Comparison of ENCODE assay signal across 27 cellular contexts in genomic region chr4:165725352-165725751, GRCh38.
"Had no signal": no experiment of that assay in that cellular context is flagged by ENCODE, and none has a peak within 500 bp of the region (broad histone marks: within the 10 kb centered on the region; RNA-seq: fewer than 3 reads in every experiment).

No MANE protein-coding gene starts in this region.

- H3K4me3 ChIP-seq: pancreas, prostate gland, skin epidermis, suprapubic skin, testis, tibial artery, transverse colon, upper lobe of right lung, uterus had no signal

- H3K36me3 Mint-ChIP-seq: naive thymus-derived CD4-positive, alpha-beta T cell; stimulated activated effector memory CD8-positive, alpha-beta T cell treated with anti-CD3 and anti-CD28 coated beads, Interleukin-12 subunit alpha, Interleukin-12 subunit beta, amount 100 ng/mL, for 72 hours; type B pancreatic cell had no signal

- H3K4me3 Mint-ChIP-seq: naive thymus-derived CD4-positive, alpha-beta T cell; natural killer cell; nephron progenitor cell; neural crest cell; stimulated activated effector memory CD8-positive, alpha-beta T cell treated with anti-CD3 and anti-CD28 coated beads, Interleukin-12 subunit alpha, Interleukin-12 subunit beta, amount 100 ng/mL, for 72 hours; stimulated activated naive CD8-positive, alpha-beta T cell treated with anti-CD3 and anti-CD28 coated beads, Interleukin-15, amount 100 ng/mL, for 72 hours; type B pancreatic cell had no signal

- H3K9me3 Mint-ChIP-seq: nephron progenitor cell had no signal

- H3K27ac ChIP-seq: neutrophil, pancreas, prostate gland, skin epidermis, suprapubic skin, testis, tibial artery, transverse colon, upper lobe of right lung, uterus had no signal

- H3K4me1 Mint-ChIP-seq: naive thymus-derived CD4-positive, alpha-beta T cell; natural killer cell; nephron progenitor cell; stimulated activated effector memory CD8-positive, alpha-beta T cell treated with anti-CD3 and anti-CD28 coated beads, Interleukin-12 subunit alpha, Interleukin-12 subunit beta, amount 100 ng/mL, for 72 hours; stimulated activated naive CD8-positive, alpha-beta T cell treated with anti-CD3 and anti-CD28 coated beads, Interleukin-15, amount 100 ng/mL, for 72 hours had no signal

- ATAC-seq: naive thymus-derived CD4-positive, alpha-beta T cell; natural killer cell; pancreas; right cardiac atrium; sciatic nerve; stimulated activated effector memory CD8-positive, alpha-beta T cell treated with anti-CD3 and anti-CD28 coated beads, Interleukin-12 subunit alpha, Interleukin-12 subunit beta, amount 100 ng/mL, for 72 hours; stimulated activated naive CD8-positive, alpha-beta T cell treated with anti-CD3 and anti-CD28 coated beads, Interleukin-15, amount 100 ng/mL, for 72 hours; stimulated activated naive CD8-positive, alpha-beta T cell treated with anti-CD3 and anti-CD28 coated beads, Interleukin-15, Interleukin-2, amounts not matched to agents 100 U/mL and 50 U/mL, for 24 hours; upper lobe of right lung had no signal

- H3K4me1 ChIP-seq: prostate gland, testis, transverse colon, upper lobe of right lung, uterus had no signal

- H3K36me3 ChIP-seq: neutrophil, pancreas, prostate gland, suprapubic skin, tibial artery, transverse colon, upper lobe of right lung, uterus had no signal

- H3K27me3 ChIP-seq: neutrophil, pancreas, suprapubic skin, testis, tibial artery, transverse colon, upper lobe of right lung, uterus had no signal

- H3K27ac Mint-ChIP-seq: naive thymus-derived CD4-positive, alpha-beta T cell; natural killer cell; nephron progenitor cell; stimulated activated effector memory CD8-positive, alpha-beta T cell treated with anti-CD3 and anti-CD28 coated beads, Interleukin-12 subunit alpha, Interleukin-12 subunit beta, amount 100 ng/mL, for 72 hours; stimulated activated naive CD8-positive, alpha-beta T cell treated with anti-CD3 and anti-CD28 coated beads, Interleukin-15, amount 100 ng/mL, for 72 hours; type B pancreatic cell had no signal

- H3K27me3 Mint-ChIP-seq: stimulated activated naive CD8-positive, alpha-beta T cell treated with anti-CD3 and anti-CD28 coated beads, Interleukin-15, amount 100 ng/mL, for 72 hours; type B pancreatic cell had no signal

- FAIRE-seq: pancreas had no signal

- DNase-seq: naive thymus-derived CD4-positive, alpha-beta T cell; natural killer cell; nephron progenitor cell; nucleus accumbens; pancreas; right cardiac atrium; stimulated activated CD4-positive, alpha-beta T cell treated with anti-CD3 and anti-CD28 coated beads, Interleukin-15, amount 100 ng/mL, for 24 hours; stimulated activated CD4-positive, alpha-beta T cell treated with anti-CD3 and anti-CD28 coated beads, Interleukin-2, amount 100 ng/mL, for 24 hours; stimulated activated CD4-positive, alpha-beta T cell treated with anti-CD3 and anti-CD28 coated beads, Interleukin-2, amount 100 ng/mL, for 48 hours; stimulated activated CD4-positive, alpha-beta T cell treated with anti-CD3 and anti-CD28 coated beads, Interleukin-4, amount 100 ng/mL, for 24 hours; stimulated activated naive CD4-positive, alpha-beta T cell; stimulated activated naive CD8-positive, alpha-beta T cell treated with anti-CD3 and anti-CD28 coated beads, Interleukin-15, amount 100 ng/mL, for 72 hours; stimulated activated naive CD8-positive, alpha-beta T cell treated with anti-CD3 and anti-CD28 coated beads, Interleukin-15, Interleukin-2, amounts not matched to agents 100 U/mL and 50 U/mL, for 24 hours; substantia nigra; testis; tibial artery; transverse colon; upper lobe of right lung; uterus had no signal

- H3K9me3 ChIP-seq: neutrophil, pancreas, prostate gland, suprapubic skin, testis, tibial artery, transverse colon, upper lobe of right lung, uterus had no signal
